20 cellular contexts compared by ENCODE assay signal in genomic region chr12:7557227-7557626, GRCh38. TPM values are rescaled to one million over a fixed set of nuclear protein-coding genes. Genes with fewer than 3 reads are reported as not detected.
DNase-seq lines count a peak whose midpoint lies in the region; TF ChIP-seq lines count a peak whose summit lies in the region.
"Had no signal": no experiment of that assay in that cellular context is flagged by ENCODE, and none has a peak within 500 bp of the region (broad histone marks: within the 10 kb centered on the region; RNA-seq: fewer than 3 reads in every experiment).

No MANE protein-coding gene starts in this region.

- no peaks in the 10 kb centered on the region for H3K36me3 ChIP-seq in Loucy (ENCODE audit: insufficient read depth, low read length)
- no peaks in the 10 kb centered on the region for H3K36me3 ChIP-seq in adipocyte (ENCODE audit: control insufficient read depth, insufficient read depth, low read length, severe bottlenecking)
- no peaks in the 10 kb centered on the region for H3K36me3 ChIP-seq in thyroid gland
- H3K36me3 ChIP-seq: vagina had no signal

- H3K9me3 ChIP-seq in Loucy (ENCODE audit: insufficient read depth, low read depth, low read length): no peaks in the 10 kb centered on the region
- H3K9me3 ChIP-seq in adipocyte (ENCODE audit: control insufficient read depth, low read length): no peaks in the 10 kb centered on the region
- H3K9me3 ChIP-seq in thyroid gland: no peaks in the 10 kb centered on the region
- H3K9me3 ChIP-seq: Caco-2, mucosa of descending colon, vagina had no signal

- TF ChIP-seq CTCF in Loucy (conservative IDR thresholded peaks at IDR 0.05; ENCODE audit: low read length) (no peak), thyroid gland (IDR thresholded peaks at IDR 0.05) (no peak)

- no peak overlapping the region for H3K27ac ChIP-seq in thyroid gland
- H3K27ac ChIP-seq: SK-N-MC, vagina had no signal

- no peak overlapping the region for H3K4me2 ChIP-seq in Loucy (ENCODE audit: low read depth, low read length, poor library complexity, severe bottlenecking)

- no peaks in the 10 kb centered on the region for H4K20me1 ChIP-seq in Loucy (ENCODE audit: insufficient read depth, low read length, poor library complexity, severe bottlenecking)

- peak; percentile 63 for DNase-seq in GF-D8 (lab: John Stamatoyannopoulos, UW)
- no peak for DNase-seq in adipocyte (ENCODE audit: low read depth)
- DNase-seq in skeletal muscle cell (ENCODE audit: low read depth): peak; percentile 10
- no peak for DNase-seq in T-helper 2 cell
- no peak for DNase-seq in thyroid gland
- no peak for DNase-seq in pons (ENCODE audit: low spot score)
- DNase-seq: activated CD4-positive, alpha-beta memory T cell treated with anti-CD3 and anti-CD28 coated beads for 36 hours; activated naive CD4-positive, alpha-beta T cell treated with anti-CD3 and anti-CD28 coated beads, Interleukin-2, amount 10 ng/mL, durations not matched to agents 7 days and 5 days; activated T-cell treated with anti-CD3 and anti-CD28 coated beads, Interleukin-2, amount 50 U/mL, for 4 hours; Caco-2; foreskin melanocyte; mucosa of descending colon; NCI-H1417; NCI-H526; retina; stimulated activated naive CD8-positive, alpha-beta T cell treated with anti-CD3 and anti-CD28 coated beads, Interleukin-15, Interleukin-2, amounts not matched to agents 100 U/mL and 50 U/mL, for 24 hours had no signal

- WGBS in thyroid gland, 2 donors: 74 to 80% methylated on average over 3 of the region's 3 CpGs

- no peak overlapping the region for H3K9ac ChIP-seq in Loucy (ENCODE audit: low read depth, low read length, poor library complexity, severe bottlenecking)
- peak overlapping the region; percentile 83 for H3K9ac ChIP-seq in adipocyte (ENCODE audit: low read length)

- no peaks in the 10 kb centered on the region for H3K79me2 ChIP-seq in Loucy (ENCODE audit: insufficient read depth, low read length)

- no peak overlapping the region for H3K4me3 ChIP-seq in Loucy (ENCODE audit: low read length, poor library complexity, severe bottlenecking)
- peak overlapping the region; percentile 34 for H3K4me3 ChIP-seq in adipocyte (ENCODE audit: low read length)
- H3K4me3 ChIP-seq in skeletal muscle cell (ENCODE audit: low read depth, low read length): no peak overlapping the region
- H3K4me3 ChIP-seq in thyroid gland (replicated peaks in 1 of 3): no peak overlapping the region
- H3K4me3 ChIP-seq: K562, mucosa of descending colon, SK-N-MC, vagina had no signal

- H3K4me1 ChIP-seq in Loucy (ENCODE audit: insufficient read depth, low read length, poor library complexity, severe bottlenecking) (peaks cover 12% of the 10 kb centered on the region), adipocyte (ENCODE audit: control insufficient read depth, insufficient read depth, low read length) (peaks cover 24% of the 10 kb centered on the region), thyroid gland (no peaks in the 10 kb centered on the region)
- H3K4me1 ChIP-seq: vagina had no signal

- H3K27me3 ChIP-seq in Loucy (ENCODE audit: insufficient read depth, low read length, poor library complexity, severe bottlenecking) (no peaks in the 10 kb centered on the region), adipocyte (replicated peaks; ENCODE audit: control insufficient read depth, insufficient read depth, low read length) (no peaks in the 10 kb centered on the region), thyroid gland (no peaks in the 10 kb centered on the region)
- H3K27me3 ChIP-seq: vagina had no signal

- no peak for TF ChIP-seq POLR2A in thyroid gland (IDR thresholded peaks at IDR 0.05)

- H3K9me2 ChIP-seq in Loucy (replicated peaks; ENCODE audit: low read depth, low read length): no peaks in the 10 kb centered on the region

- H3F3A ChIP-seq in Loucy (ENCODE audit: low read depth): no peaks in the 10 kb centered on the region

- intact Hi-C loops in thyroid gland (cut with DNase I): no loop called here

- H2AFZ ChIP-seq in Loucy (ENCODE audit: low read length): 0 out of 2 replicates have a peak overlapping the region, but pooled peaks have one; percentile 44

RNA-seq across cellular contexts. Expression of gene CD163, which starts 53.6 kb away (rescaled TPM):
- 100 to 1,000 TPM in 2 of 4 donors, 10 to 100 TPM in 2; 25.6 to 179 (median 94.4) TPM for total RNA-seq in thyroid gland
- total RNA-seq: activated CD4-positive, alpha-beta memory T cell treated with anti-CD3 and anti-CD28 coated beads for 36 hours had no signal

Comparison
In these comparisons a context has a peak if more than half of its experiments do, and no peak if none do; other contexts are left out.
1. DNase-seq: peak in GF-D8 (single experiment) and skeletal muscle cell (single experiment); none in adipocyte (single experiment), T-helper 2 cell (0 of 5), thyroid gland (0 of 2) and pons (single experiment).